In genomic region chr10:43707755-43708154, GRCh38 we compare ENCODE assay signal across 18 cellular contexts. TPM values are rescaled to one million over a fixed set of nuclear protein-coding genes. Genes with fewer than 3 reads are reported as not detected.
DNase-seq lines count a peak whose midpoint lies in the region; ATAC-seq and TF ChIP-seq lines count a peak whose summit lies in the region.
"Had no signal": no experiment of that assay in that cellular context is flagged by ENCODE, and none has a peak within 500 bp of the region (broad histone marks: within the 10 kb centered on the region; RNA-seq: fewer than 3 reads in every experiment).

No MANE protein-coding gene starts in this region.

- no peaks in the 10 kb centered on the region for H3K79me2 ChIP-seq in GM23248 (ENCODE audit: insufficient read depth)

- H3K4me3 Mint-ChIP-seq in endodermal cell: no peak overlapping the region
- no peak overlapping the region for H3K4me3 Mint-ChIP-seq in T-helper 2 cell treated with Interferon-gamma antibody and Interleukin-4, amounts not matched to agents 5 μg/mL and 100 μg/mL, for 36 hours
- H3K4me3 Mint-ChIP-seq: activated naive CD8-positive, alpha-beta T cell treated with anti-CD3 and anti-CD28 coated beads, Interleukin-2, amount 10 ng/mL, durations not matched to agents 7 days and 5 days; CD8-positive, alpha-beta memory T cell; HFFc6; stimulated activated naive CD8-positive, alpha-beta T cell treated with anti-CD3 and anti-CD28 coated beads, Interleukin-15, Interleukin-2, amounts not matched to agents 100 ng/mL and 50 ng/mL, for 24 hours had no signal

- peak; percentile 47 to 60 (median 52) for ATAC-seq in psoas muscle

- intact Hi-C loops in psoas muscle (cut with DNase I): no loop called here

- H3K9ac ChIP-seq in GM23248: no peak overlapping the region
- no peak overlapping the region for H3K9ac ChIP-seq in endodermal cell (ENCODE audit: extremely low read depth, low read length, poor library complexity, severe bottlenecking)

- H3K36me3 Mint-ChIP-seq in endodermal cell (ENCODE audit: low read depth): no peaks in the 10 kb centered on the region
- no peaks in the 10 kb centered on the region for H3K36me3 Mint-ChIP-seq in T-helper 2 cell treated with Interferon-gamma antibody and Interleukin-4, amounts not matched to agents 5 μg/mL and 100 μg/mL, for 36 hours (ENCODE audit: low read depth)
- H3K36me3 Mint-ChIP-seq: activated naive CD8-positive, alpha-beta T cell treated with anti-CD3 and anti-CD28 coated beads, Interleukin-2, amount 10 ng/mL, durations not matched to agents 7 days and 5 days; CD8-positive, alpha-beta memory T cell had no signal

- no peaks in the 10 kb centered on the region for H3K9me2 ChIP-seq in GM23248 (ENCODE audit: insufficient read depth)

- 89% methylated on average over 10 to 11 of the region's 11 CpGs for WGBS in GM23248 (ENCODE audit: low coverage in 1 of 2, low lambda C conversion rate in 2 of 2, missing lambda C conversion rate in 2 of 2), 2 experiments
- 54 to 82% methylated on average over 4 to 11 of the region's 11 CpGs for WGBS in endodermal cell (ENCODE audit: insufficient coverage in 1 of 2, insufficient read length in 1 of 2), 2 experiments
- WGBS in psoas muscle, 3 donors: 44 to 48% (median 45%) methylated on average over 11 of the region's 11 CpGs

- no peak overlapping the region for H3K4me2 ChIP-seq in GM23248 (ENCODE audit: unreplicated experiment)

- in situ Hi-C loops in GM23248 (cut with MboI): no loop called here

- H3K4me1 ChIP-seq in GM23248 (ENCODE audit: insufficient read depth) (0 out of 2 replicates have a peak, but pooled peaks cover 3% of the 10 kb centered on the region), endodermal cell (ENCODE audit: control insufficient read depth, insufficient read depth, low read length) (no peaks in the 10 kb centered on the region), psoas muscle (no peaks in the 10 kb centered on the region)

- H2AFZ ChIP-seq in GM23248: no peak overlapping the region

- H3K4me3 ChIP-seq in GM23248 (no peak overlapping the region), endodermal cell (ENCODE audit: low read length) (no peak overlapping the region), psoas muscle (no peak overlapping the region)

- H3K27me3 Mint-ChIP-seq in endodermal cell (ENCODE audit: insufficient read depth): no peaks in the 10 kb centered on the region
- H3K27me3 Mint-ChIP-seq in T-helper 2 cell treated with Interferon-gamma antibody and Interleukin-4, amounts not matched to agents 5 μg/mL and 100 μg/mL, for 36 hours (ENCODE audit: low read depth): no peaks in the 10 kb centered on the region
- H3K27me3 Mint-ChIP-seq: activated naive CD8-positive, alpha-beta T cell treated with anti-CD3 and anti-CD28 coated beads, Interleukin-2, amount 10 ng/mL, durations not matched to agents 7 days and 5 days; stimulated activated naive CD8-positive, alpha-beta T cell treated with anti-CD3 and anti-CD28 coated beads, Interleukin-15, Interleukin-2, amounts not matched to agents 100 ng/mL and 50 ng/mL, for 24 hours had no signal

- H3K4me1 Mint-ChIP-seq in endodermal cell: no peaks in the 10 kb centered on the region
- no peaks in the 10 kb centered on the region for H3K4me1 Mint-ChIP-seq in T-helper 2 cell treated with Interferon-gamma antibody and Interleukin-4, amounts not matched to agents 5 μg/mL and 100 μg/mL, for 36 hours (ENCODE audit: low read depth)
- H3K4me1 Mint-ChIP-seq: activated naive CD8-positive, alpha-beta T cell treated with anti-CD3 and anti-CD28 coated beads, Interleukin-2, amount 10 ng/mL, durations not matched to agents 7 days and 5 days; CD8-positive, alpha-beta memory T cell had no signal

- H3K9me3 ChIP-seq in GM23248 (ENCODE audit: low read depth): no peaks in the 10 kb centered on the region
- no peaks in the 10 kb centered on the region for H3K9me3 ChIP-seq in endodermal cell (ENCODE audit: control insufficient read depth, low read length)
- no peaks in the 10 kb centered on the region for H3K9me3 ChIP-seq in psoas muscle

- no peaks in the 10 kb centered on the region for H3K36me3 ChIP-seq in GM23248 (ENCODE audit: low read depth)
- no peaks in the 10 kb centered on the region for H3K36me3 ChIP-seq in endodermal cell (ENCODE audit: control insufficient read depth, insufficient read depth, low read length)
- no peaks in the 10 kb centered on the region for H3K36me3 ChIP-seq in psoas muscle (ENCODE audit: insufficient read depth in 1 of 2, low read depth in 1 of 2)

- H3K27ac Mint-ChIP-seq in endodermal cell: no peak overlapping the region
- H3K27ac Mint-ChIP-seq in T-helper 2 cell treated with Interferon-gamma antibody and Interleukin-4, amounts not matched to agents 5 μg/mL and 100 μg/mL, for 36 hours: no peak overlapping the region
- H3K27ac Mint-ChIP-seq: activated naive CD8-positive, alpha-beta T cell treated with anti-CD3 and anti-CD28 coated beads, Interleukin-2, amount 10 ng/mL, durations not matched to agents 7 days and 5 days; CD8-positive, alpha-beta memory T cell; HFFc6; stimulated activated naive CD8-positive, alpha-beta T cell treated with anti-CD3 and anti-CD28 coated beads, Interleukin-15, Interleukin-2, amounts not matched to agents 100 ng/mL and 50 ng/mL, for 24 hours had no signal

- H4K20me1 ChIP-seq in GM23248 (ENCODE audit: insufficient read depth): no peaks in the 10 kb centered on the region

- peak; percentile 14 for DNase-seq in GM23248
- DNase-seq in endodermal cell: peak; percentile 50
- DNase-seq in iPS-NIHi11 (ENCODE audit: low spot score): peak; percentile 38
- DNase-seq in psoas muscle: peak; percentile 21 to 56
- DNase-seq in stimulated activated CD8-positive, alpha-beta memory T cell treated with anti-CD3 and anti-CD28 coated beads, Interleukin-4, amount 100 ng/mL, for 48 hours: no peak
- no peak for DNase-seq in T-helper 2 cell treated with Interferon-gamma antibody and Interleukin-4, amounts not matched to agents 5 μg/mL and 100 μg/mL, for 36 hours (ENCODE audit: low spot score)
- no peak for DNase-seq in NCI-H2081 (lab: John Stamatoyannopoulos, UW)
- no peak for DNase-seq in NCI-H2227 (lab: John Stamatoyannopoulos, UW; ENCODE audit: unreplicated experiment)
- DNase-seq: activated CD8-positive, alpha-beta memory T cell treated with anti-CD3 and anti-CD28 coated beads for 24 hours; activated naive CD8-positive, alpha-beta T cell treated with anti-CD3 and anti-CD28 coated beads, Interleukin-2, amount 10 ng/mL, durations not matched to agents 7 days and 5 days; CD8-positive, alpha-beta memory T cell; HFFc6; mesendoderm; NCI-H146; NCI-H446; T-helper 1 cell had no signal

- no peaks in the 10 kb centered on the region for H3F3A ChIP-seq in GM23248 (ENCODE audit: insufficient read depth)

- H3K27ac ChIP-seq in GM23248 (no peak overlapping the region), endodermal cell (ENCODE audit: low read depth, low read length) (no peak overlapping the region), psoas muscle (peak overlapping the region; percentile 53)
- H3K27ac ChIP-seq: RWPE1 had no signal

- no peaks in the 10 kb centered on the region for H3K9me3 Mint-ChIP-seq in endodermal cell
- no peaks in the 10 kb centered on the region for H3K9me3 Mint-ChIP-seq in T-helper 2 cell treated with Interferon-gamma antibody and Interleukin-4, amounts not matched to agents 5 μg/mL and 100 μg/mL, for 36 hours
- H3K9me3 Mint-ChIP-seq: activated naive CD8-positive, alpha-beta T cell treated with anti-CD3 and anti-CD28 coated beads, Interleukin-2, amount 10 ng/mL, durations not matched to agents 7 days and 5 days; HFFc6; stimulated activated naive CD8-positive, alpha-beta T cell treated with anti-CD3 and anti-CD28 coated beads, Interleukin-15, Interleukin-2, amounts not matched to agents 100 ng/mL and 50 ng/mL, for 24 hours had no signal

- no peaks in the 10 kb centered on the region for H3K27me3 ChIP-seq in GM23248 (replicated peaks; ENCODE audit: insufficient read depth)
- no peaks in the 10 kb centered on the region for H3K27me3 ChIP-seq in endodermal cell (ENCODE audit: control insufficient read depth, insufficient read depth, low read length, poor library complexity, severe bottlenecking)
- no peaks in the 10 kb centered on the region for H3K27me3 ChIP-seq in psoas muscle (ENCODE audit: insufficient read depth in 3 of 3, low read length in 2 of 3)

- no peak for TF ChIP-seq CTCF in endodermal cell (conservative IDR thresholded peaks at IDR 0.05)
- no peak for TF ChIP-seq CTCF in psoas muscle (IDR thresholded peaks at IDR 0.05)

RNA-seq across cellular contexts. Expression of gene ZNF32, which starts 59.1 kb away (rescaled TPM):
- 24.6 and 32.1 TPM in 2 replicates for total RNA-seq in GM23248 (2014; rRNA removed; shearing (Covaris generic))
- 39.7 and 42.1 TPM in 2 replicates for polyA plus RNA-seq in GM23248 (2016; fragmentation: Nextera tagmentation; extraction: Ambion mirVana)
- total RNA-seq in endodermal cell: 10 to 100 TPM; 21.4 to 29.0 TPM
- 45.6 TPM for polyA plus RNA-seq in endodermal cell (2013, experiment 1 of 2)
- polyA plus RNA-seq in endodermal cell (2013, experiment 2 of 2): 40.1 TPM
- total RNA-seq in psoas muscle: 10 to 100 TPM; 46.5 to 55.5 (median 50.5) TPM
- 100 to 1,000 TPM in 1 of 3 donors, 10 to 100 TPM in 2; 69.9 to 145 (median 75.9) TPM for polyA plus RNA-seq in psoas muscle

Comparison
In these comparisons a context has a peak if more than half of its experiments do, and no peak if none do; other contexts are left out.
1. DNase-seq: peak in GM23248 (single experiment), endodermal cell (single experiment), iPS-NIHi11 (single experiment) and psoas muscle (2 of 2); none in stimulated activated CD8-positive, alpha-beta memory T cell treated with anti-CD3 and anti-CD28 coated beads, Interleukin-4, amount 100 ng/mL, for 48 hours (single experiment), T-helper 2 cell treated with Interferon-gamma antibody and Interleukin-4, amounts not matched to agents 5 μg/mL and 100 μg/mL, for 36 hours (single experiment), NCI-H2081 (0 of 2) and NCI-H2227 (single experiment).